ENCODE assay signal across 1 cellular context in genomic region chr16:30094541-30095165, GRCh38.
TF ChIP-seq lines count a peak whose summit lies in the region.

No MANE protein-coding gene starts in this region.

TF ChIP-seq in GM12878, 131 proteins besides CTCF, POLR2A, EP300 and RAD21:
- TF ChIP-seq ETV6 (conservative IDR thresholded peaks at IDR 0.05 in 1 of 2, IDR thresholded peaks at IDR 0.05 in 1 of 2; ENCODE audit: borderline replicate concordance in 1 of 2, low read depth in 1 of 2) (no peak), ZZZ3 (IDR thresholded peaks at IDR 0.05; ENCODE audit: control insufficient read depth, insufficient read length, low read depth) (no peak), ZBTB11 (CRISPR knock-in tag; IDR thresholded peaks at IDR 0.05) (no peak), GATAD2B (conservative IDR thresholded peaks at IDR 0.05; ENCODE audit: low read depth) (no peak), ZNF622 (IDR thresholded peaks at IDR 0.05) (no peak), ATF2 (IDR thresholded peaks at IDR 0.05; ENCODE audit: low read length) (no peak), NBN (IDR thresholded peaks at IDR 0.05) (no peak), SMC3 (IDR thresholded peaks at IDR 0.05; ENCODE audit: borderline replicate concordance, low read length) (no peak), BMI1 (IDR thresholded peaks at IDR 0.05; ENCODE audit: borderline replicate concordance) (no peak), NR2F1 (conservative IDR thresholded peaks at IDR 0.05) (peak; percentile 75), MLLT1 (IDR thresholded peaks at IDR 0.05) (no peak), NR2C1 (IDR thresholded peaks at IDR 0.05) (peak; percentile 46), FOS (IDR thresholded peaks at IDR 0.05; ENCODE audit: borderline replicate concordance, extremely low read depth, insufficient read length) (no peak), ESRRA (IDR thresholded peaks at IDR 0.05; ENCODE audit: low read length) (no peak)
